1 cellular context compared by ENCODE assay signal in the genomic region with DNA sequence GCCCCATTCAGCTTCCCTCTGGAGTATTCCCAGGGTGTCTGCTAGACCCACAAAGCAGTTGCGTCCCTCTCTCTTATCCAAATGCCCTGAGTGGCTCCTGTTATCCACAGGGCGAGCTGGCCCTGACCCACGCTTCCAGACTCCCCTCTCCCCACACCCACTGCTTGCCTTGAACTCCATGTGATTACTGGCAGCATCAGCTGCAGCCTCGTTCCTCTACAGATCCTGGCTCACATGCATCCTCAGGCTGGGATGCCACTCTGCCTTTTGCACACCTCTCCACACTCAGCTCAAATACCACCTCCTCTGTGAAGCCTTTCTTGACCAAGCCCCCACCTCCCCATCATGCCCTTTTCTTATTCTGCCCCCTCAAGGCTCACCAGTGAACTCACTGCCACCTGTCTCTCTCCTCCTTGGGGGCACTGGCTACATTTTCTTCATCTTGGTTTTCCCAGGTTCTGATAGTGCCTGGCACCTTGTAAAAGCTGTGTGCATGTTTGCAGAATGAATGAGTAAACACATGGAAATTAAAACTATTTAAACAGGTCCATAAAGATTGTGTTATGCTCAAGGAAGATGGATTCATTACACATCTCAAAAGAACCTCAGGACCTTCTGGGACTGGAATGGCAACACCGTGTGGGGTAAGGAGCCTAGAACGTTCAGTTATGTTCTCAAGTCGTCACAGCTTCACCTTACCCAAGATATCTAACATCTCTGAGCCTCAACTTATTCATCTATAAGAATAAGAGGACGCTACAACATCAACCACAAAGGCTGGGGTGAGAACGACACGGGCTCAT.
TF ChIP-seq lines count a peak whose summit lies in the region.

No MANE protein-coding gene starts in this region.

TF ChIP-seq in HCT116, 20 proteins besides CTCF, POLR2A, EP300 and RAD21 (continued from another document):
- TF ChIP-seq, protein P1, sequence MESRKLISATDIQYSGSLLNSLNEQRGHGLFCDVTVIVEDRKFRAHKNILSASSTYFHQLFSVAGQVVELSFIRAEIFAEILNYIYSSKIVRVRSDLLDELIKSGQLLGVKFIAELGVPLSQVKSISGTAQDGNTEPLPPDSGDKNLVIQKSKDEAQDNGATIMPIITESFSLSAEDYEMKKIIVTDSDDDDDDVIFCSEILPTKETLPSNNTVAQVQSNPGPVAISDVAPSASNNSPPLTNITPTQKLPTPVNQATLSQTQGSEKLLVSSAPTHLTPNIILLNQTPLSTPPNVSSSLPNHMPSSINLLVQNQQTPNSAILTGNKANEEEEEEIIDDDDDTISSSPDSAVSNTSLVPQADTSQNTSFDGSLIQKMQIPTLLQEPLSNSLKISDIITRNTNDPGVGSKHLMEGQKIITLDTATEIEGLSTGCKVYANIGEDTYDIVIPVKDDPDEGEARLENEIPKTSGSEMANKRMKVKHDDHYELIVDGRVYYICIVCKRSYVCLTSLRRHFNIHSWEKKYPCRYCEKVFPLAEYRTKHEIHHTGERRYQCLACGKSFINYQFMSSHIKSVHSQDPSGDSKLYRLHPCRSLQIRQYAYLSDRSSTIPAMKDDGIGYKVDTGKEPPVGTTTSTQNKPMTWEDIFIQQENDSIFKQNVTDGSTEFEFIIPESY (IDR thresholded peaks at IDR 0.05; ENCODE audit: extremely low read depth, insufficient replicate concordance, low read length): no peak
- TF ChIP-seq TCF7L2 (IDR thresholded peaks at IDR 0.05; ENCODE audit: borderline replicate concordance, extremely low read depth, insufficient read depth, insufficient read length) (no peak), ELF1 (IDR thresholded peaks at IDR 0.05; ENCODE audit: borderline replicate concordance, low read depth) (no peak), EGR1 (IDR thresholded peaks at IDR 0.05; ENCODE audit: low read depth) (no peak), CBX3 (IDR thresholded peaks at IDR 0.05; ENCODE audit: low read depth) (no peak), SIN3A (IDR thresholded peaks at IDR 0.05; ENCODE audit: low read depth) (no peak), POLR2AphosphoS5 (IDR thresholded peaks at IDR 0.05; ENCODE audit: low read depth, low read length) (no peak), YY1 (IDR thresholded peaks at IDR 0.05; ENCODE audit: extremely low read depth, insufficient replicate concordance, low read depth, low read length) (no peak)
- TF ChIP-seq, protein P2, sequence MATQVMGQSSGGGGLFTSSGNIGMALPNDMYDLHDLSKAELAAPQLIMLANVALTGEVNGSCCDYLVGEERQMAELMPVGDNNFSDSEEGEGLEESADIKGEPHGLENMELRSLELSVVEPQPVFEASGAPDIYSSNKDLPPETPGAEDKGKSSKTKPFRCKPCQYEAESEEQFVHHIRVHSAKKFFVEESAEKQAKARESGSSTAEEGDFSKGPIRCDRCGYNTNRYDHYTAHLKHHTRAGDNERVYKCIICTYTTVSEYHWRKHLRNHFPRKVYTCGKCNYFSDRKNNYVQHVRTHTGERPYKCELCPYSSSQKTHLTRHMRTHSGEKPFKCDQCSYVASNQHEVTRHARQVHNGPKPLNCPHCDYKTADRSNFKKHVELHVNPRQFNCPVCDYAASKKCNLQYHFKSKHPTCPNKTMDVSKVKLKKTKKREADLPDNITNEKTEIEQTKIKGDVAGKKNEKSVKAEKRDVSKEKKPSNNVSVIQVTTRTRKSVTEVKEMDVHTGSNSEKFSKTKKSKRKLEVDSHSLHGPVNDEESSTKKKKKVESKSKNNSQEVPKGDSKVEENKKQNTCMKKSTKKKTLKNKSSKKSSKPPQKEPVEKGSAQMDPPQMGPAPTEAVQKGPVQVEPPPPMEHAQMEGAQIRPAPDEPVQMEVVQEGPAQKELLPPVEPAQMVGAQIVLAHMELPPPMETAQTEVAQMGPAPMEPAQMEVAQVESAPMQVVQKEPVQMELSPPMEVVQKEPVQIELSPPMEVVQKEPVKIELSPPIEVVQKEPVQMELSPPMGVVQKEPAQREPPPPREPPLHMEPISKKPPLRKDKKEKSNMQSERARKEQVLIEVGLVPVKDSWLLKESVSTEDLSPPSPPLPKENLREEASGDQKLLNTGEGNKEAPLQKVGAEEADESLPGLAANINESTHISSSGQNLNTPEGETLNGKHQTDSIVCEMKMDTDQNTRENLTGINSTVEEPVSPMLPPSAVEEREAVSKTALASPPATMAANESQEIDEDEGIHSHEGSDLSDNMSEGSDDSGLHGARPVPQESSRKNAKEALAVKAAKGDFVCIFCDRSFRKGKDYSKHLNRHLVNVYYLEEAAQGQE (IDR thresholded peaks at IDR 0.05; ENCODE audit: low read depth): no peak
- TF ChIP-seq, protein P3, sequence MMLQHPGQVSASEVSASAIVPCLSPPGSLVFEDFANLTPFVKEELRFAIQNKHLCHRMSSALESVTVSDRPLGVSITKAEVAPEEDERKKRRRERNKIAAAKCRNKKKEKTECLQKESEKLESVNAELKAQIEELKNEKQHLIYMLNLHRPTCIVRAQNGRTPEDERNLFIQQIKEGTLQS (IDR thresholded peaks at IDR 0.05): no peak
